ENCODE assay signal across 1 cellular context in genomic region chr2:9630001-9630749, GRCh38.
TF ChIP-seq lines count a peak whose summit lies in the region.

No MANE protein-coding gene starts in this region.

TF ChIP-seq in HepG2, 621 proteins besides CTCF, POLR2A, EP300 and RAD21 (continued from another document and continues in another):
- TF ChIP-seq THAP9 (CRISPR knock-in tag; IDR thresholded peaks at IDR 0.05; ENCODE audit: borderline replicate concordance): no peak; the same call in 1 of the 2 replicates
- TF ChIP-seq HIVEP1 (CRISPR knock-in tag; IDR thresholded peaks at IDR 0.05): no peak
- TF ChIP-seq TCF7L2 (IDR thresholded peaks at IDR 0.05; ENCODE audit: low read depth, low read length): no peak
- no peak for TF ChIP-seq RXRA (CRISPR knock-in tag; IDR thresholded peaks at IDR 0.05)
- TF ChIP-seq ONECUT2 (CRISPR knock-in tag; IDR thresholded peaks at IDR 0.05): no peak
- no peak for TF ChIP-seq RNF219 (CRISPR knock-in tag; IDR thresholded peaks at IDR 0.05)
- no peak for TF ChIP-seq ZNF577 (CRISPR knock-in tag; IDR thresholded peaks at IDR 0.05; ENCODE audit: borderline replicate concordance, low read depth)
- TF ChIP-seq BATF2 (CRISPR knock-in tag; IDR thresholded peaks at IDR 0.05): 0 out of 2 replicates have a peak, but pooled peaks have one; percentile 37
- no peak for TF ChIP-seq HBP1 (CRISPR knock-in tag; IDR thresholded peaks at IDR 0.05; ENCODE audit: low read depth)
- peak; percentile 72 for TF ChIP-seq AGO2 (optimal IDR thresholded peaks at IDR 0.05; ENCODE audit: low read depth, low read length)
- TF ChIP-seq ZNF709 (CRISPR knock-in tag; IDR thresholded peaks at IDR 0.05): no peak; the same call in 1 of the 2 replicates
- TF ChIP-seq BRF2 (CRISPR knock-in tag; IDR thresholded peaks at IDR 0.05): no peak
- peak; percentile 80; the same call in 1 of the 2 replicates for TF ChIP-seq ZNF782 (CRISPR knock-in tag; IDR thresholded peaks at IDR 0.05; ENCODE audit: borderline replicate concordance)
- TF ChIP-seq ZNF749 (CRISPR knock-in tag; IDR thresholded peaks at IDR 0.05; ENCODE audit: borderline replicate concordance): no peak
- TF ChIP-seq ZNF33B (CRISPR knock-in tag; IDR thresholded peaks at IDR 0.05): no peak
- TF ChIP-seq CBX1 (IDR thresholded peaks at IDR 0.05; ENCODE audit: low read depth): peak; percentile 57
- no peak for TF ChIP-seq MAZ (IDR thresholded peaks at IDR 0.05; ENCODE audit: borderline replicate concordance, low read depth, low read length)
- peak; percentile 33; the same call in 1 of the 2 replicates for TF ChIP-seq MAZ (CRISPR knock-in tag; IDR thresholded peaks at IDR 0.05; ENCODE audit: low read depth)
- TF ChIP-seq ZNF720 (CRISPR knock-in tag; IDR thresholded peaks at IDR 0.05): no peak
- 0 out of 2 replicates have a peak, but pooled peaks have one; percentile 21 for TF ChIP-seq RFX5 (IDR thresholded peaks at IDR 0.05; ENCODE audit: low read depth, low read length)
- no peak for TF ChIP-seq ZKSCAN5 (CRISPR knock-in tag; IDR thresholded peaks at IDR 0.05)
- TF ChIP-seq ZNF138 (CRISPR knock-in tag; IDR thresholded peaks at IDR 0.05; ENCODE audit: low read depth): no peak; the same call in 1 of the 2 replicates
- no peak for TF ChIP-seq ZBTB3 (CRISPR knock-in tag; IDR thresholded peaks at IDR 0.05; ENCODE audit: borderline replicate concordance, low read depth)
- no peak for TF ChIP-seq HMG20A (CRISPR knock-in tag; IDR thresholded peaks at IDR 0.05; ENCODE audit: borderline replicate concordance)
- TF ChIP-seq MLLT10 (CRISPR knock-in tag; IDR thresholded peaks at IDR 0.05): no peak
- TF ChIP-seq ZBTB40 (IDR thresholded peaks at IDR 0.05): no peak
- peak; percentile 64; the same call in 1 of the 2 replicates for TF ChIP-seq ZBTB40 (CRISPR knock-in tag; IDR thresholded peaks at IDR 0.05)
- TF ChIP-seq TIGD3 (CRISPR knock-in tag; IDR thresholded peaks at IDR 0.05; ENCODE audit: borderline replicate concordance): 0 out of 2 replicates have a peak, but pooled peaks have one; percentile 18
- no peak for TF ChIP-seq MNT (IDR thresholded peaks at IDR 0.05)
- peak; percentile 99 for TF ChIP-seq ZNF572 (CRISPR knock-in tag; IDR thresholded peaks at IDR 0.05)
- no peak for TF ChIP-seq ZNF597 (CRISPR knock-in tag; IDR thresholded peaks at IDR 0.05)
- TF ChIP-seq FOSL2 (CRISPR knock-in tag; IDR thresholded peaks at IDR 0.05): no peak; the same call in 1 of the 2 replicates
- no peak for TF ChIP-seq SNAI1 (CRISPR knock-in tag; IDR thresholded peaks at IDR 0.05; ENCODE audit: borderline replicate concordance)
- no peak for TF ChIP-seq PCBP1 (IDR thresholded peaks at IDR 0.05; ENCODE audit: borderline replicate concordance, low read depth, low read length)
- peak; percentile 78; the same call in 1 of the 2 replicates for TF ChIP-seq ZSCAN21 (CRISPR knock-in tag; IDR thresholded peaks at IDR 0.05; ENCODE audit: borderline replicate concordance)
